ENCODE assay signal across 30 cellular contexts in the genomic region with DNA sequence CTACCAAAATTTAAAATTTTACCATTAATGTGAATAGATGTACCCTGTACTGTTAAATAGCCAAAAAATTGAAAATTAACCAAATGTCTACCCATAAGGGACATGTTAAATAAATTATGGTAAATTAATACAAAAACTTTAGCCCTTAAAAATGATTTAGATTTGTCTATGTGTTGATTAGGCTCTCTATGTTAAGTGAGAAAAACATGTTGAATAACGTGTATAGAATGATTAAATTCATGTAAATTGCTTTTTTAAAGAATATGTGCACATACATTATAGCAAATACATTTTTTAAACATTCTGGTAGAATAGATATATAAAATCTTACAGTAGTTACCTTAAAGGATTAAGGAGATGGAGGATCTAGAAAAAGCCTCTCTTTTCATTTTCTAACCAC.
"Had no signal": no experiment of that assay in that cellular context is flagged by ENCODE, and none has a peak within 500 bp of the region (broad histone marks: within the 10 kb centered on the region; RNA-seq: fewer than 3 reads in every experiment).

No MANE protein-coding gene starts in this region.

- FAIRE-seq: colon, endometrium, endothelial cell of umbilical vein, frontal cortex had no signal

- H3K9me3 ChIP-seq: colonic mucosa, esophagus muscularis mucosa, esophagus squamous epithelium, gastrocnemius medialis, gastroesophageal sphincter, heart left ventricle, heart right ventricle had no signal

- H3K79me2 ChIP-seq: hepatocyte had no signal

- H3K27me3 Mint-ChIP-seq: dendritic cell treated with granulocyte-macrophage colony-stimulating factor and Interleukin-4, amounts not matched to agents 40 ng/mL and 50 ng/mL, for 4 days; effector memory CD8-positive, alpha-beta T cell had no signal

- H3K4me3 Mint-ChIP-seq: dendritic cell treated with granulocyte-macrophage colony-stimulating factor and Interleukin-4, amounts not matched to agents 40 ng/mL and 50 ng/mL, for 4 days; effector memory CD8-positive, alpha-beta T cell; endodermal cell had no signal

- H3K27ac ChIP-seq: colonic mucosa, coronary artery, dorsolateral prefrontal cortex, epithelial cell of prostate, esophagus muscularis mucosa, esophagus squamous epithelium, foreskin keratinocyte, gastrocnemius medialis, gastroesophageal sphincter, heart left ventricle, heart right ventricle, hepatocyte had no signal

- DNase-seq: colonic mucosa; cortex of kidney; dermis blood vessel endothelial cell; dorsolateral prefrontal cortex; effector CD4-positive, alpha-beta T cell; effector CD8-positive, alpha-beta T cell; effector memory CD4-positive, alpha-beta T cell; effector memory CD8-positive, alpha-beta T cell; endodermal cell; erythroblast; esophagus squamous epithelium; foreskin fibroblast; foreskin keratinocyte; foreskin melanocyte; gastrocnemius medialis; glutamatergic neuron; head of caudate nucleus; heart left ventricle; heart right ventricle had no signal

- H3K36me3 ChIP-seq: colonic mucosa, esophagus muscularis mucosa, esophagus squamous epithelium, gastrocnemius medialis, gastroesophageal sphincter, heart left ventricle, heart right ventricle had no signal

- H3K27ac Mint-ChIP-seq: dendritic cell treated with granulocyte-macrophage colony-stimulating factor and Interleukin-4, amounts not matched to agents 40 ng/mL and 50 ng/mL, for 4 days; effector memory CD8-positive, alpha-beta T cell; endodermal cell had no signal

- ATAC-seq: effector memory CD8-positive, alpha-beta T cell; esophagus mucosa; foreskin keratinocyte; gastrocnemius medialis; gastroesophageal sphincter; heart left ventricle; heart right ventricle had no signal

- H3K4me1 ChIP-seq: colonic mucosa, esophagus muscularis mucosa, esophagus squamous epithelium, gastrocnemius medialis, gastroesophageal sphincter, heart left ventricle, heart right ventricle had no signal

- H2AFZ ChIP-seq: hepatocyte had no signal

- H3K4me2 ChIP-seq: hepatocyte had no signal

- H3K27me3 ChIP-seq: colonic mucosa, dorsolateral prefrontal cortex, esophagus muscularis mucosa, esophagus squamous epithelium, foreskin keratinocyte, gastrocnemius medialis, gastroesophageal sphincter, heart left ventricle, heart right ventricle, hepatocyte had no signal

- H3K9me3 Mint-ChIP-seq: dendritic cell treated with granulocyte-macrophage colony-stimulating factor and Interleukin-4, amounts not matched to agents 40 ng/mL and 50 ng/mL, for 4 days; effector memory CD8-positive, alpha-beta T cell; endodermal cell had no signal

- H3K4me3 ChIP-seq: colonic mucosa, coronary artery, dorsolateral prefrontal cortex, esophagus muscularis mucosa, esophagus squamous epithelium, gastrocnemius medialis, gastroesophageal sphincter, heart left ventricle, heart right ventricle, hepatocyte had no signal
